ENCODE assay signal across 10 cellular contexts in genomic region chr20:44644384-44645131, GRCh38. TPM values are rescaled to one million over a fixed set of nuclear protein-coding genes. Genes with fewer than 3 reads are reported as not detected.
A peak's percentile ranks its signal among the peaks of the same experiment; 100 is the strongest.
DNase-seq lines count a peak whose midpoint lies in the region; ATAC-seq, FAIRE-seq and TF ChIP-seq lines count a peak whose summit lies in the region.
"Had no signal": no experiment of that assay in that cellular context is flagged by ENCODE, and none has a peak within 500 bp of the region (broad histone marks: within the 10 kb centered on the region; RNA-seq: fewer than 3 reads in every experiment).

No MANE protein-coding gene starts in this region.

- no TSS peak for BruUV-seq in Panc1 (replicated peaks; lab: Mats Ljungman, UMichigan)

- H3K27me3 Mint-ChIP-seq in astrocyte (ENCODE audit: low read depth, unreplicated experiment) = no peaks in the 10 kb centered on the region
- peaks cover 2% of the 10 kb centered on the region for H3K27me3 Mint-ChIP-seq in neural progenitor cell (ENCODE audit: insufficient read depth, low read depth)

- H3K9ac ChIP-seq in astrocyte (ENCODE audit: low read length) = peak overlapping the region; percentile 54
- H3K9ac ChIP-seq in neural progenitor cell = no peak overlapping the region

- H3K27ac ChIP-seq in Panc1 (ENCODE audit: low read length) (peak overlapping the region; percentile 81), astrocyte (ENCODE audit: low read depth, low read length) (peak overlapping the region; percentile 79), neural progenitor cell (no peak overlapping the region)

- H2AFZ ChIP-seq in astrocyte (ENCODE audit: low read depth, low read length) (peak overlapping the region; percentile 62), neural progenitor cell (replicated peaks) (no peak overlapping the region)

- H3K4me3 Mint-ChIP-seq in astrocyte (ENCODE audit: unreplicated experiment) (peak overlapping the region; percentile 66), neural progenitor cell (peak overlapping the region; percentile 72)

- H3K4me1 Mint-ChIP-seq in astrocyte (ENCODE audit: low read depth, unreplicated experiment) = peaks cover 53% of the 10 kb centered on the region
- H3K4me1 Mint-ChIP-seq in neural progenitor cell = peaks cover 49% of the 10 kb centered on the region

- FAIRE-seq in astrocyte (lab: Jason Lieb, UNC) (no peak), HTR-8/SVneo (lab: Jason Lieb, UNC) (no peak)

- in situ Hi-C loops in Panc1 (cut with HindIII; ENCODE audit: low pct_unique_long_range_greater_than_20kb, low sequenced_read_pairs) = no loop called here

- H3K9me3 Mint-ChIP-seq in astrocyte (ENCODE audit: unreplicated experiment) = peaks cover 3% of the 10 kb centered on the region
- peaks cover 4% of the 10 kb centered on the region for H3K9me3 Mint-ChIP-seq in neural progenitor cell

- ATAC-seq in Panc1 (peak; percentile 8), GM21529 (IDR thresholded peaks at IDR 0.05; ENCODE audit: unreplicated experiment) (no peak)

- CTCF ChIA-PET in Panc1 (lab: Charles Lee) = interaction anchor here (0.6 kb wide), 1 partner anchor 73 kb away, joined by 4 read pairs; no protein-coding TSS in a partner anchor

- intact Hi-C loops in Panc1 (cut with micrococcal nuclease; ENCODE audit: unreplicated experiment) = no loop called here

- TF ChIP-seq CTCF in GM06990 (IDR thresholded peaks at IDR 0.05; ENCODE audit: insufficient read depth, low read length, poor library complexity, severe bottlenecking) (peak; percentile 26), Panc1 (IDR thresholded peaks at IDR 0.05) (no peak), astrocyte (IDR thresholded peaks at IDR 0.05; ENCODE audit: insufficient read depth, low read depth, low read length) (no peak), neural progenitor cell (IDR thresholded peaks at IDR 0.05) (no peak)

- H3F3A ChIP-seq in neural progenitor cell (ENCODE audit: low read depth) = peaks cover 45% of the 10 kb centered on the region

- H4K20me1 ChIP-seq in astrocyte (ENCODE audit: insufficient read depth, low read length) (no peaks in the 10 kb centered on the region), neural progenitor cell (ENCODE audit: low read depth) (no peaks in the 10 kb centered on the region)

- H3K4me1 ChIP-seq in Panc1 (ENCODE audit: control insufficient read depth, insufficient read depth, low read length) (peaks cover 51% of the 10 kb centered on the region), astrocyte (ENCODE audit: insufficient read depth, low read length) (peaks cover 42% of the 10 kb centered on the region), neural progenitor cell (peaks cover 47% of the 10 kb centered on the region)

- DNase-seq in GM06990 (ENCODE audit: extremely low read depth, insufficient read length) = peak; percentile 64
- DNase-seq in Panc1 (ENCODE audit: low read depth, low spot score) = no peak
- DNase-seq in astrocyte (ENCODE audit: low read depth) = no peak
- DNase-seq in neural progenitor cell (ENCODE audit: low spot score) = no peak
- DNase-seq in HTR-8/SVneo (ENCODE audit: insufficient read length, low spot score) = no peak
- no peak for DNase-seq in Kasumi-1 (lab: John Stamatoyannopoulos, UW)
- no peak for DNase-seq in ecto neural progenitor cell (ENCODE audit: low spot score)
- DNase-seq: cortex of kidney, NCI-H2081 treated with DMSO at 0.1 percent for 48 hours had no signal

- no peak overlapping the region for H3K4me3 ChIP-seq in GM06990 (replicated peaks; ENCODE audit: low read depth, low read length)
- H3K4me3 ChIP-seq in Panc1 (ENCODE audit: low read depth in 2 of 2, low read length in 2 of 2) = 0 out of 4 replicates have a peak overlapping the region, but pooled peaks of 1 of the 2 experiments have one; percentile 21
- H3K4me3 ChIP-seq in astrocyte (ENCODE audit: insufficient read depth, low read depth, low read length) = no peak overlapping the region
- H3K4me3 ChIP-seq in neural progenitor cell = no peak overlapping the region

- H3K27ac Mint-ChIP-seq in astrocyte (ENCODE audit: unreplicated experiment) (peak overlapping the region; percentile 98), neural progenitor cell (peak overlapping the region; percentile 48)

- POLR2A ChIA-PET in Panc1 (lab: Charles Lee) = interaction anchor here (0.6 kb wide), 2 partner anchors 34 to 72 kb away, joined by 6 read pairs; no protein-coding TSS in a partner anchor

- H3K79me2 ChIP-seq in astrocyte (ENCODE audit: insufficient read depth, low read length) (no peaks in the 10 kb centered on the region), neural progenitor cell (ENCODE audit: low read depth) (no peaks in the 10 kb centered on the region)

- H3K9me3 ChIP-seq in Panc1 (ENCODE audit: control insufficient read depth, insufficient read depth, low read depth, low read length) = no peaks in the 10 kb centered on the region
- H3K9me3 ChIP-seq in astrocyte (ENCODE audit: insufficient read depth, low read depth, low read length) = peaks cover 2% of the 10 kb centered on the region
- no peaks in the 10 kb centered on the region for H3K9me3 ChIP-seq in neural progenitor cell (ENCODE audit: low read depth)

- H3K27me3 ChIP-seq in GM06990 (replicated peaks; ENCODE audit: control insufficient read depth, insufficient read depth, low read length) = no peaks in the 10 kb centered on the region
- no peaks in the 10 kb centered on the region for H3K27me3 ChIP-seq in Panc1 (ENCODE audit: control insufficient read depth, insufficient read depth, low read length)
- H3K27me3 ChIP-seq in astrocyte (ENCODE audit: insufficient read depth, low read length) = no peaks in the 10 kb centered on the region
- no peaks in the 10 kb centered on the region for H3K27me3 ChIP-seq in neural progenitor cell

- H3K36me3 Mint-ChIP-seq in astrocyte (ENCODE audit: low read depth, unreplicated experiment) = peaks cover 5% of the 10 kb centered on the region
- peaks cover 3% of the 10 kb centered on the region for H3K36me3 Mint-ChIP-seq in neural progenitor cell

- H3K4me2 ChIP-seq in astrocyte (ENCODE audit: low read length) = peak overlapping the region; percentile 78
- H3K4me2 ChIP-seq in neural progenitor cell = no peak overlapping the region

- peaks cover 6% of the 10 kb centered on the region for H3K36me3 ChIP-seq in GM06990 (ENCODE audit: control insufficient read depth, insufficient read depth, low read length)
- no peaks in the 10 kb centered on the region for H3K36me3 ChIP-seq in Panc1 (ENCODE audit: control insufficient read depth, insufficient read depth, low read length)
- no peaks in the 10 kb centered on the region for H3K36me3 ChIP-seq in astrocyte (ENCODE audit: insufficient read depth, low read length)
- H3K36me3 ChIP-seq in neural progenitor cell = no peaks in the 10 kb centered on the region

RNA-seq across cellular contexts. Expression of gene ADA, which starts 6.9 kb away (rescaled TPM):
- total RNA-seq in Panc1 (2021; ENCODE audit: unreplicated experiment) = 53.8 TPM
- polyA plus RNA-seq in Panc1 (2012; ENCODE audit: insufficient read length) = 65.5 TPM
- 67.5 and 68.5 TPM in 2 replicates for total RNA-seq in astrocyte
- 29.7 and 52.5 TPM in 2 replicates for total RNA-seq in neural progenitor cell (ENCODE audit: low replicate concordance)
